Comparison of ENCODE assay signal across 8 cellular contexts in genomic region chr17:38898291-38898679, GRCh38. TPM values are rescaled to one million over a fixed set of nuclear protein-coding genes. Genes with fewer than 3 reads are reported as not detected.
DNase-seq lines count a peak whose midpoint lies in the region; ATAC-seq, FAIRE-seq and TF ChIP-seq lines count a peak whose summit lies in the region.

No MANE protein-coding gene starts in this region.

- H3K4me1 ChIP-seq in DOHH2 (ENCODE audit: control insufficient read depth, low read length) (peaks cover 53% of the 10 kb centered on the region), mucosa of descending colon (ENCODE audit: low read depth) (peaks cover 44% of the 10 kb centered on the region), pancreas (peaks cover 0 to 12% (median 0%) of the 10 kb centered on the region in 3 donors)

- H3K9me3 ChIP-seq in DOHH2 (ENCODE audit: control insufficient read depth, insufficient read depth, low read length) (no peaks in the 10 kb centered on the region), T-helper 17 cell (ENCODE audit: control insufficient read depth, low read length, poor library complexity, severe bottlenecking) (no peaks in the 10 kb centered on the region), mucosa of descending colon (no peaks in the 10 kb centered on the region), pancreas (no peaks in the 10 kb centered on the region)

- peak overlapping the region; percentile 99 for H3K27ac Mint-ChIP-seq in T-helper 17 cell

- TF ChIP-seq CTCF in DOHH2 (IDR thresholded peaks at IDR 0.05; ENCODE audit: low read depth, low read length, poor library complexity, severe bottlenecking) (no peak), mucosa of descending colon (IDR thresholded peaks at IDR 0.05) (no peak), pancreas (IDR thresholded peaks at IDR 0.05) (no peak)

- no peak for FAIRE-seq in pancreas (lab: Jason Lieb, UNC)

- peaks cover 35% of the 10 kb centered on the region for H3K36me3 ChIP-seq in DOHH2 (ENCODE audit: control insufficient read depth, low read length)
- peaks cover 4% of the 10 kb centered on the region for H3K36me3 ChIP-seq in mucosa of descending colon (ENCODE audit: low read depth)
- peaks cover 0 to 25% (median 0%) of the 10 kb centered on the region in 3 donors for H3K36me3 ChIP-seq in pancreas

- peaks cover 8% of the 10 kb centered on the region; the same call in 1 of the 2 replicates for H3K79me2 ChIP-seq in DOHH2 (ENCODE audit: control insufficient read depth, low read length)

- H3K27me3 Mint-ChIP-seq in T-helper 17 cell = no peaks in the 10 kb centered on the region

- DNase-seq in T-helper 17 cell (peak in 1 of 3 donors; percentile 18), mucosa of descending colon (peak in 2 of 3 donors; percentile 62 to 65), activated gamma-delta T cell treated with Interleukin-2 at 50 U/mL for 16 hours (no peak), NCI-H748 treated with DMSO at 0.1 percent for 48 hours (lab: John Stamatoyannopoulos, UW) (no peak), pancreas (no peak), COLO668 (lab: John Stamatoyannopoulos, UW; ENCODE audit: unreplicated experiment) (no peak)

- ATAC-seq in GM21825 (IDR thresholded peaks at IDR 0.05; ENCODE audit: unreplicated experiment) = peak; percentile 17
- peak; percentile 49 for ATAC-seq in T-helper 17 cell
- ATAC-seq in mucosa of descending colon = peak; percentile 79
- no peak for ATAC-seq in pancreas

- no peaks in the 10 kb centered on the region for H3K9me2 ChIP-seq in DOHH2 (replicated peaks; ENCODE audit: control insufficient read depth, low read length)

- 79 to 81% methylated on average over 9 of the region's 9 CpGs for WGBS in pancreas, 2 donors

- H3K4me3 ChIP-seq in DOHH2 (ENCODE audit: low read length) (peak overlapping the region; percentile 77), mucosa of descending colon (no peak overlapping the region), pancreas (no peak overlapping the region)

- H3F3A ChIP-seq in DOHH2 (ENCODE audit: control insufficient read depth, insufficient read depth) = peaks cover 7% of the 10 kb centered on the region; the same call in 1 of the 2 replicates

- H3K4me2 ChIP-seq in DOHH2 (ENCODE audit: low read length) = peak overlapping the region; percentile 100

- peaks cover 49% of the 10 kb centered on the region for H3K4me1 Mint-ChIP-seq in T-helper 17 cell

- intact Hi-C loops in mucosa of descending colon (cut with DNase I, micrococcal nuclease) = no loop called here
- intact Hi-C loops in pancreas (cut with DNase I) = no loop called here

- peak overlapping the region; percentile 90 for H3K4me3 Mint-ChIP-seq in T-helper 17 cell

- no peaks in the 10 kb centered on the region for H4K20me1 ChIP-seq in DOHH2 (ENCODE audit: control insufficient read depth, insufficient read depth, low read depth, low read length)

- H3K27me3 ChIP-seq in DOHH2 (ENCODE audit: control insufficient read depth, low read length) (no peaks in the 10 kb centered on the region), pancreas (no peaks in the 10 kb centered on the region)

- H3K27ac ChIP-seq in DOHH2 (ENCODE audit: low read depth, low read length) (peak overlapping the region; percentile 94), pancreas (no peak overlapping the region)

- no peaks in the 10 kb centered on the region for H3K36me3 Mint-ChIP-seq in T-helper 17 cell (ENCODE audit: low read depth)

RNA-seq across cellular contexts. Expression of gene LASP1, which starts 28.4 kb away (rescaled TPM):
- total RNA-seq in T-helper 17 cell (100 to 1,000 TPM; 106 to 115 TPM), mucosa of descending colon (100 to 1,000 TPM; 163 to 286 (median 276) TPM), pancreas (10 to 100 TPM; 48.2 to 98.6 (median 60.9) TPM)
- polyA plus RNA-seq in pancreas = 10 to 100 TPM; 35.7 to 36.0 TPM

RNA-seq across cellular contexts. Expression of gene RPL23, which starts 44.8 kb away (rescaled TPM):
- total RNA-seq in T-helper 17 cell (1,000 to 10,000 TPM; 1,821 to 1,859 TPM), mucosa of descending colon (1,000 to 10,000 TPM in 1 of 3 donors, 100 to 1,000 TPM in 2; 838 to 1,044 (median 919) TPM), pancreas (100 to 1,000 TPM; 569 to 994 (median 828) TPM)
- 1,000 to 10,000 TPM; 1,404 to 1,507 TPM for polyA plus RNA-seq in pancreas

Comparison
In these comparisons a context has a peak if more than half of its experiments do, and no peak if none do; other contexts are left out.
1. ATAC-seq: peak in GM21825 (single experiment), T-helper 17 cell (single experiment) and mucosa of descending colon (single experiment); none in pancreas (0 of 4).
2. DNase-seq: peak in mucosa of descending colon (2 of 3); none in activated gamma-delta T cell treated with Interleukin-2 at 50 U/mL for 16 hours (single experiment), NCI-H748 treated with DMSO at 0.1 percent for 48 hours (single experiment), pancreas (0 of 6) and COLO668 (single experiment).